In genomic region chr19:18130523-18131242, GRCh38 we compare ENCODE assay signal across 3 cellular contexts.
TF ChIP-seq lines count a peak whose summit lies in the region.

No MANE protein-coding gene starts in this region.

TF ChIP-seq in A549, 52 proteins besides CTCF, POLR2A, EP300 and RAD21:
- peak; percentile 27 for TF ChIP-seq ZFP36 (IDR thresholded peaks at IDR 0.05; ENCODE audit: borderline replicate concordance, partially characterized antibody)
- no peak for TF ChIP-seq MAFK (IDR thresholded peaks at IDR 0.05; ENCODE audit: partially characterized antibody)
- 0 out of 2 replicates have a peak, but pooled peaks have one; percentile 43 for TF ChIP-seq KDM1A (IDR thresholded peaks at IDR 0.05; ENCODE audit: low read depth)
- no peak for TF ChIP-seq CBX8 (IDR thresholded peaks at IDR 0.05)
- no peak for TF ChIP-seq RNF2 (IDR thresholded peaks at IDR 0.05; ENCODE audit: borderline replicate concordance, low read depth)
- TF ChIP-seq NPAS2 (CRISPR knock-in tag; IDR thresholded peaks at IDR 0.05; ENCODE audit: borderline replicate concordance): no peak
- TF ChIP-seq, protein P1, sequence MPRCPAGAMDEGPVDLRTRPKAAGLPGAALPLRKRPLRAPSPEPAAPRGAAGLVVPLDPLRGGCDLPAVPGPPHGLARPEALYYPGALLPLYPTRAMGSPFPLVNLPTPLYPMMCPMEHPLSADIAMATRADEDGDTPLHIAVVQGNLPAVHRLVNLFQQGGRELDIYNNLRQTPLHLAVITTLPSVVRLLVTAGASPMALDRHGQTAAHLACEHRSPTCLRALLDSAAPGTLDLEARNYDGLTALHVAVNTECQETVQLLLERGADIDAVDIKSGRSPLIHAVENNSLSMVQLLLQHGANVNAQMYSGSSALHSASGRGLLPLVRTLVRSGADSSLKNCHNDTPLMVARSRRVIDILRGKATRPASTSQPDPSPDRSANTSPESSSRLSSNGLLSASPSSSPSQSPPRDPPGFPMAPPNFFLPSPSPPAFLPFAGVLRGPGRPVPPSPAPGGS (IDR thresholded peaks at IDR 0.05): no peak
- no peak for TF ChIP-seq TP53 (CRISPR knock-in tag; IDR thresholded peaks at IDR 0.05)
- TF ChIP-seq CHD2 (IDR thresholded peaks at IDR 0.05; ENCODE audit: low read length, partially characterized antibody): no peak
- TF ChIP-seq, protein P2, sequence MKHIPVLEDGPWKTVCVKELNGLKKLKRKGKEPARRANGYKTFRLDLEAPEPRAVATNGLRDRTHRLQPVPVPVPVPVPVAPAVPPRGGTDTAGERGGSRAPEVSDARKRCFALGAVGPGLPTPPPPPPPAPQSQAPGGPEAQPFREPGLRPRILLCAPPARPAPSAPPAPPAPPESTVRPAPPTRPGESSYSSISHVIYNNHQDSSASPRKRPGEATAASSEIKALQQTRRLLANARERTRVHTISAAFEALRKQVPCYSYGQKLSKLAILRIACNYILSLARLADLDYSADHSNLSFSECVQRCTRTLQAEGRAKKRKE (CRISPR knock-in tag; IDR thresholded peaks at IDR 0.05; ENCODE audit: low read depth): no peak

TF ChIP-seq in K562, 482 proteins besides CTCF, POLR2A, EP300 and RAD21 (continues in another document):
- no peak for TF ChIP-seq PHTF2 (CRISPR knock-in tag; IDR thresholded peaks at IDR 0.05)
- no peak for TF ChIP-seq HNRNPK (IDR thresholded peaks at IDR 0.05; ENCODE audit: low read depth, low read length, poor library complexity, severe bottlenecking)
- TF ChIP-seq HSF4 (CRISPR knock-in tag; IDR thresholded peaks at IDR 0.05; ENCODE audit: borderline replicate concordance): no peak
- TF ChIP-seq SMARCA4 (IDR thresholded peaks at IDR 0.05): no peak
- TF ChIP-seq ZNF77 (CRISPR knock-in tag; IDR thresholded peaks at IDR 0.05): no peak
- no peak for TF ChIP-seq NR2F6 (CRISPR knock-in tag; IDR thresholded peaks at IDR 0.05)
- no peak for TF ChIP-seq ZSCAN29 (IDR thresholded peaks at IDR 0.05)
- TF ChIP-seq HEY1 (CRISPR knock-in tag; IDR thresholded peaks at IDR 0.05; ENCODE audit: borderline replicate concordance): no peak
- no peak for TF ChIP-seq ZNF561 (CRISPR knock-in tag; conservative IDR thresholded peaks at IDR 0.05)
- TF ChIP-seq, protein P3, sequence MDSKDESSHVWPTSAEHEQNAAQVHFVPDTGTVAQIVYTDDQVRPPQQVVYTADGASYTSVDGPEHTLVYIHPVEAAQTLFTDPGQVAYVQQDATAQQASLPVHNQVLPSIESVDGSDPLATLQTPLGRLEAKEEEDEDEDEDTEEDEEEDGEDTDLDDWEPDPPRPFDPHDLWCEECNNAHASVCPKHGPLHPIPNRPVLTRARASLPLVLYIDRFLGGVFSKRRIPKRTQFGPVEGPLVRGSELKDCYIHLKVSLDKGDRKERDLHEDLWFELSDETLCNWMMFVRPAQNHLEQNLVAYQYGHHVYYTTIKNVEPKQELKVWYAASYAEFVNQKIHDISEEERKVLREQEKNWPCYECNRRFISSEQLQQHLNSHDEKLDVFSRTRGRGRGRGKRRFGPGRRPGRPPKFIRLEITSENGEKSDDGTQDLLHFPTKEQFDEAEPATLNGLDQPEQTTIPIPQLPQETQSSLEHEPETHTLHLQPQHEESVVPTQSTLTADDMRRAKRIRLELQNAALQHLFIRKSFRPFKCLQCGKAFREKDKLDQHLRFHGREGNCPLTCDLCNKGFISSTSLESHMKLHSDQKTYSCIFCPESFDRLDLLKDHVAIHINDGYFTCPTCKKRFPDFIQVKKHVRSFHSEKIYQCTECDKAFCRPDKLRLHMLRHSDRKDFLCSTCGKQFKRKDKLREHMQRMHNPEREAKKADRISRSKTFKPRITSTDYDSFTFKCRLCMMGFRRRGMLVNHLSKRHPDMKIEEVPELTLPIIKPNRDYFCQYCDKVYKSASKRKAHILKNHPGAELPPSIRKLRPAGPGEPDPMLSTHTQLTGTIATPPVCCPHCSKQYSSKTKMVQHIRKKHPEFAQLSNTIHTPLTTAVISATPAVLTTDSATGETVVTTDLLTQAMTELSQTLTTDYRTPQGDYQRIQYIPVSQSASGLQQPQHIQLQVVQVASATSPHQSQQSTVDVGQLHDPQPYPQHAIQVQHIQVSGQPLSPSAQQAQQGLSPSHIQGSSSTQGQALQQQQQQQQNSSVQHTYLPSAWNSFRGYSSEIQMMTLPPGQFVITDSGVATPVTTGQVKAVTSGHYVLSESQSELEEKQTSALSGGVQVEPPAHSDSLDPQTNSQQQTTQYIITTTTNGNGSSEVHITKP (IDR thresholded peaks at IDR 0.05; ENCODE audit: partially characterized antibody): no peak
- TF ChIP-seq, protein P4, sequence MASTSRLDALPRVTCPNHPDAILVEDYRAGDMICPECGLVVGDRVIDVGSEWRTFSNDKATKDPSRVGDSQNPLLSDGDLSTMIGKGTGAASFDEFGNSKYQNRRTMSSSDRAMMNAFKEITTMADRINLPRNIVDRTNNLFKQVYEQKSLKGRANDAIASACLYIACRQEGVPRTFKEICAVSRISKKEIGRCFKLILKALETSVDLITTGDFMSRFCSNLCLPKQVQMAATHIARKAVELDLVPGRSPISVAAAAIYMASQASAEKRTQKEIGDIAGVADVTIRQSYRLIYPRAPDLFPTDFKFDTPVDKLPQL (IDR thresholded peaks at IDR 0.05; ENCODE audit: extremely low read depth, insufficient read length): no peak
- TF ChIP-seq, protein P5, sequence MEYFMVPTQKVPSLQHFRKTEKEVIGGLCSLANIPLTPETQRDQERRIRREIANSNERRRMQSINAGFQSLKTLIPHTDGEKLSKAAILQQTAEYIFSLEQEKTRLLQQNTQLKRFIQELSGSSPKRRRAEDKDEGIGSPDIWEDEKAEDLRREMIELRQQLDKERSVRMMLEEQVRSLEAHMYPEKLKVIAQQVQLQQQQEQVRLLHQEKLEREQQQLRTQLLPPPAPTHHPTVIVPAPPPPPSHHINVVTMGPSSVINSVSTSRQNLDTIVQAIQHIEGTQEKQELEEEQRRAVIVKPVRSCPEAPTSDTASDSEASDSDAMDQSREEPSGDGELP (CRISPR knock-in tag; IDR thresholded peaks at IDR 0.05; ENCODE audit: borderline replicate concordance): 0 out of 2 replicates have a peak, but pooled peaks have one; percentile 9
- TF ChIP-seq MYC (IDR thresholded peaks at IDR 0.05; ENCODE audit: low read depth, low read length): no peak
- no peak for TF ChIP-seq MYC (CRISPR knock-in tag; IDR thresholded peaks at IDR 0.05; ENCODE audit: borderline replicate concordance, low read depth)
- no peak for TF ChIP-seq NKRF (IDR thresholded peaks at IDR 0.05; ENCODE audit: borderline replicate concordance)
- no peak for TF ChIP-seq NR3C1 (CRISPR knock-in tag; IDR thresholded peaks at IDR 0.05)

TF ChIP-seq in GM23338, 12 proteins besides CTCF, POLR2A, EP300 and RAD21:
- TF ChIP-seq JUNB (IDR thresholded peaks at IDR 0.05; ENCODE audit: unreplicated experiment): no peak
- TF ChIP-seq ZNF462 (CRISPR knock-in tag; IDR thresholded peaks at IDR 0.05): no peak
- TF ChIP-seq REST (IDR thresholded peaks at IDR 0.05; ENCODE audit: unreplicated experiment): no peak
- TF ChIP-seq CREB1 (CRISPR knock-in tag; IDR thresholded peaks at IDR 0.05; ENCODE audit: low read depth): no peak
- TF ChIP-seq NANOG (IDR thresholded peaks at IDR 0.05; ENCODE audit: borderline replicate concordance): no peak
- no peak for TF ChIP-seq EZH2phosphoT487 (IDR thresholded peaks at IDR 0.05; ENCODE audit: unreplicated experiment)
- no peak for TF ChIP-seq ZNF331 (CRISPR knock-in tag; IDR thresholded peaks at IDR 0.05; ENCODE audit: low read depth)
- no peak for TF ChIP-seq ETS1 (IDR thresholded peaks at IDR 0.05)
- no peak for TF ChIP-seq ZNF114 (CRISPR knock-in tag; IDR thresholded peaks at IDR 0.05)
- TF ChIP-seq POLR2AphosphoS5 (IDR thresholded peaks at IDR 0.05; ENCODE audit: low read depth): no peak
